ENCODE assay signal across 8 cellular contexts in genomic region chr6:99613398-99613704, GRCh38. TPM values are rescaled to one million over a fixed set of nuclear protein-coding genes. Genes with fewer than 3 reads are reported as not detected.
A peak's percentile ranks its signal among the peaks of the same experiment; 100 is the strongest.
DNase-seq lines count a peak whose midpoint lies in the region; ATAC-seq and TF ChIP-seq lines count a peak whose summit lies in the region.

No MANE protein-coding gene starts in this region.

- H3K36me3 ChIP-seq in aorta (ENCODE audit: control insufficient read depth in 1 of 2, insufficient read depth in 2 of 2, low read length in 1 of 2): no peaks in the 10 kb centered on the region

- ATAC-seq in HG02840 (IDR thresholded peaks at IDR 0.05; ENCODE audit: low FRiP score, unreplicated experiment) (peak; percentile 54), aorta (ENCODE audit: low FRiP score) (peak; percentile 58)
- ATAC-seq in central memory CD8-positive, alpha-beta T cell (replicated peaks; ENCODE audit: extremely low read depth, poor library complexity, severe bottlenecking): peak; percentile 12

- 0 to 1% methylated on average over 24 to 38 of the region's 38 CpGs for WGBS in aorta, 2 donors

- H3K36me3 Mint-ChIP-seq in central memory CD8-positive, alpha-beta T cell (ENCODE audit: insufficient read depth): peaks cover 10% of the 10 kb centered on the region

- POLR2A ChIA-PET in AG04449 (lab: Yijun Ruan, JAX): no interaction called here

- in situ Hi-C loops in GM13977 (cut with MboI; ENCODE audit: low pct_unique_long_range_greater_than_20kb, low sequenced_read_pairs, unreplicated experiment): loop anchor here (25.0 kb wide), 1 partner anchor 776 kb away; the partner anchor contains the start of gene POU3F2

- DNase-seq in AG04449 (ENCODE audit: low read depth, low spot score) (no peak), GM13977 (ENCODE audit: low spot score) (peak; percentile 81), NCI-H345 treated with DMSO at 0.1 percent for 48 hours (lab: John Stamatoyannopoulos, UW; ENCODE audit: unreplicated experiment) (peak; percentile 52), lung microvascular endothelial cell (ENCODE audit: low read depth in 2 of 2) (peak; percentile 45 to 62), aorta (peak; percentile 61 to 85), SIG-M5 (lab: John Stamatoyannopoulos, UW) (no peak)
- no peak for DNase-seq in central memory CD8-positive, alpha-beta T cell (ENCODE audit: low spot score in 2 of 2)

- H3K27me3 Mint-ChIP-seq in central memory CD8-positive, alpha-beta T cell: peaks cover 90% of the 10 kb centered on the region

- no peaks in the 10 kb centered on the region for H3K9me3 ChIP-seq in aorta (ENCODE audit: control insufficient read depth, low read length)

- H3K4me1 ChIP-seq in aorta (ENCODE audit: control insufficient read depth in 1 of 2, insufficient read depth in 2 of 2, low read length in 2 of 2): no peaks in the 10 kb centered on the region

- H3K27ac Mint-ChIP-seq in central memory CD8-positive, alpha-beta T cell (ENCODE audit: low read depth): no peak overlapping the region

- H3K27ac ChIP-seq in aorta (ENCODE audit: low read depth in 1 of 2, low read length in 2 of 2): no peak overlapping the region

- peaks cover 21% of the 10 kb centered on the region for H3K4me1 Mint-ChIP-seq in central memory CD8-positive, alpha-beta T cell

- CTCF ChIA-PET in AG04449 (lab: Yijun Ruan, JAX): no interaction called here

- peak; percentile 67 for TF ChIP-seq CTCF in AG04449 (IDR thresholded peaks at IDR 0.05; ENCODE audit: insufficient read depth, low read length, missing control alignments)
- peak; percentile 71 for TF ChIP-seq CTCF in GM13977 (IDR thresholded peaks at IDR 0.05; ENCODE audit: extremely low read depth, insufficient read depth, missing control alignments)

- no peaks in the 10 kb centered on the region for H3K9me3 Mint-ChIP-seq in central memory CD8-positive, alpha-beta T cell

- H3K27me3 ChIP-seq in aorta (ENCODE audit: control insufficient read depth in 1 of 2, insufficient read depth in 2 of 2, low read length in 1 of 2): peaks cover 0 to 3% of the 10 kb centered on the region in 2 donors

- peak overlapping the region; percentile 65 for H3K4me3 Mint-ChIP-seq in central memory CD8-positive, alpha-beta T cell

- H3K4me3 ChIP-seq in AG04449 (ENCODE audit: low read depth, low read length): peak overlapping the region; percentile 29
- peak overlapping the region; percentile 18 to 19 for H3K4me3 ChIP-seq in aorta (ENCODE audit: low read length in 2 of 2)

- intact Hi-C loops in aorta (cut with DNase I): loop anchor here in 1 of 2 donors (10.0 kb wide), 1 partner anchor 789 kb away; no protein-coding TSS in a partner anchor

RNA-seq across cellular contexts. Expression of gene PRDM13, which starts 6.7 kb away (rescaled TPM):
- total RNA-seq in lung microvascular endothelial cell: not detected in 2 replicates
- total RNA-seq in aorta: not detected
- not detected for polyA plus RNA-seq in aorta

RNA-seq across cellular contexts. Expression of gene CCNC, which starts 44.9 kb away (rescaled TPM):
- total RNA-seq in lung microvascular endothelial cell: 39.5 and 76.3 TPM in 2 replicates
- 10 to 100 TPM; 37.2 to 40.4 TPM for total RNA-seq in aorta
- 10 to 100 TPM; 24.4 to 38.2 TPM for polyA plus RNA-seq in aorta

Comparison
In these comparisons a context has a peak if more than half of its experiments do, and no peak if none do; other contexts are left out.
1. DNase-seq: peak in GM13977 (single experiment), NCI-H345 treated with DMSO at 0.1 percent for 48 hours (single experiment), lung microvascular endothelial cell (2 of 2) and aorta (2 of 2); none in AG04449 (single experiment), central memory CD8-positive, alpha-beta T cell (0 of 2) and SIG-M5 (single experiment).
2. Peak in every context shown above with its lines, with median percentiles within 50 percentile points of each other: ATAC-seq.